9 cellular contexts compared by ENCODE assay signal in genomic region chr5:172910828-172911627, GRCh38. TPM values are rescaled to one million over a fixed set of nuclear protein-coding genes. Genes with fewer than 3 reads are reported as not detected.
DNase-seq lines count a peak whose midpoint lies in the region; ATAC-seq and TF ChIP-seq lines count a peak whose summit lies in the region.
"Had no signal": no experiment of that assay in that cellular context is flagged by ENCODE, and none has a peak within 500 bp of the region (broad histone marks: within the 10 kb centered on the region; RNA-seq: fewer than 3 reads in every experiment).

No MANE protein-coding gene starts in this region.

- TF ChIP-seq CTCF in activated B cell treated with CpG ODN at 0.5 μM for 24 hours (IDR thresholded peaks at IDR 0.05) = no peak

- peaks cover 0 to 10% (median 10%) of the 10 kb centered on the region in 3 donors for H3K4me1 ChIP-seq in skeletal muscle tissue (ENCODE audit: control insufficient read depth in 3 of 3, insufficient read depth in 3 of 3, low read length in 3 of 3)

- CTCF ChIA-PET in activated B cell treated with CpG ODN at 0.5 μM for 24 hours (lab: Charles Lee) = interaction anchor here (0.7 to 1.8 kb wide), 4 partner anchors 22 to 198 kb away, joined by 3 to 7 read pairs (median 6); no protein-coding TSS in a partner anchor

- POLR2A ChIA-PET in activated B cell treated with CpG ODN at 0.5 μM for 24 hours (lab: Charles Lee) = interaction anchor here (0.6 to 3.0 kb wide), 3 partner anchors 29 to 140 kb away, joined by 3 to 17 read pairs (median 3); partner anchors contain the start of gene DUSP1

- peaks cover 25% of the 10 kb centered on the region for H3K4me1 Mint-ChIP-seq in activated B cell treated with CpG ODN at 0.5 μM for 24 hours
- H3K4me1 Mint-ChIP-seq: CD4-positive, CD25-positive, alpha-beta regulatory T cell had no signal

- H3K27ac Mint-ChIP-seq in activated B cell treated with CpG ODN at 0.5 μM for 24 hours = peak overlapping the region; percentile 86
- H3K27ac Mint-ChIP-seq: CD4-positive, CD25-positive, alpha-beta regulatory T cell had no signal

- peaks cover 35% of the 10 kb centered on the region for H3K36me3 Mint-ChIP-seq in activated B cell treated with CpG ODN at 0.5 μM for 24 hours (ENCODE audit: low read depth)

- no peak overlapping the region for H3K4me3 ChIP-seq in skeletal muscle tissue (ENCODE audit: low read length in 3 of 3)

- no peaks in the 10 kb centered on the region for H3K27me3 Mint-ChIP-seq in activated B cell treated with CpG ODN at 0.5 μM for 24 hours
- H3K27me3 Mint-ChIP-seq: CD4-positive, CD25-positive, alpha-beta regulatory T cell had no signal

- H3K9me3 ChIP-seq in skeletal muscle tissue (ENCODE audit: control insufficient read depth in 3 of 3, low read length in 3 of 3) = no peaks in the 10 kb centered on the region

- ATAC-seq in HG03439 (IDR thresholded peaks at IDR 0.05; ENCODE audit: unreplicated experiment) = peak; percentile 31
- peak; percentile 76 for ATAC-seq in activated B cell treated with CpG ODN at 0.5 μM for 24 hours (ENCODE audit: low read depth)
- ATAC-seq in left cardiac atrium = peak; percentile 79 to 87

- intact Hi-C loops in activated B cell treated with CpG ODN at 0.5 μM for 24 hours (cut with micrococcal nuclease) (loop anchor here (1.0 to 5.0 kb wide), 4 partner anchors 21 to 195 kb away; no protein-coding TSS in a partner anchor), left cardiac atrium (cut with DNase I) (no loop called here)

- H3K27me3 ChIP-seq in skeletal muscle tissue (ENCODE audit: control insufficient read depth in 3 of 3, insufficient read depth in 3 of 3, low read length in 3 of 3) = no peaks in the 10 kb centered on the region

- peak overlapping the region; percentile 51 for H3K27ac ChIP-seq in skeletal muscle tissue (ENCODE audit: low read depth, low read length)

- DNase-seq in NCI-H2029 (lab: John Stamatoyannopoulos, UW) = peak; percentile 16
- no peak for DNase-seq in NCI-H2029 treated with DMSO at 0.1 percent for 48 hours (lab: John Stamatoyannopoulos, UW)
- peak; percentile 23 for DNase-seq in activated B cell treated with CpG ODN at 0.5 μM for 24 hours
- peak; percentile 87 for DNase-seq in left cardiac atrium
- no peak for DNase-seq in NCI-H2171 treated with DMSO at 0.1 percent for 48 hours (lab: John Stamatoyannopoulos, UW)
- DNase-seq in NOMO-1 treated with DMSO at 0.1 percent for 48 hours (lab: John Stamatoyannopoulos, UW; ENCODE audit: unreplicated experiment) = no peak

- peak overlapping the region; percentile 25 for H3K4me3 Mint-ChIP-seq in activated B cell treated with CpG ODN at 0.5 μM for 24 hours
- H3K4me3 Mint-ChIP-seq: CD4-positive, CD25-positive, alpha-beta regulatory T cell had no signal

- H3K9me3 Mint-ChIP-seq in activated B cell treated with CpG ODN at 0.5 μM for 24 hours = no peaks in the 10 kb centered on the region
- H3K9me3 Mint-ChIP-seq: CD4-positive, CD25-positive, alpha-beta regulatory T cell had no signal

- H3K9ac ChIP-seq in skeletal muscle tissue (ENCODE audit: low read depth in 1 of 3, low read length in 3 of 3) = no peak overlapping the region

- peaks cover 21 to 28% (median 25%) of the 10 kb centered on the region in 3 donors for H3K36me3 ChIP-seq in skeletal muscle tissue (ENCODE audit: control insufficient read depth in 3 of 3, insufficient read depth in 3 of 3, low read length in 3 of 3)

RNA-seq across cellular contexts. Expression of gene RPL26L1, which starts 48.2 kb away (rescaled TPM):
- total RNA-seq in activated B cell treated with CpG ODN at 0.5 μM for 24 hours (28.3 and 30.1 TPM in 2 replicates), left cardiac atrium (10 to 100 TPM; 22.4 to 22.6 TPM), skeletal muscle tissue (11.5 TPM)

Comparison
In these comparisons a context has a peak if more than half of its experiments do, and no peak if none do; other contexts are left out.
1. DNase-seq: peak in NCI-H2029 (single experiment), activated B cell treated with CpG ODN at 0.5 μM for 24 hours (single experiment) and left cardiac atrium (single experiment); none in NCI-H2029 treated with DMSO at 0.1 percent for 48 hours (single experiment), NCI-H2171 treated with DMSO at 0.1 percent for 48 hours (single experiment) and NOMO-1 treated with DMSO at 0.1 percent for 48 hours (single experiment).
2. ATAC-seq: peak in every context shown above with its lines; median percentile 83 in left cardiac atrium; 76 in activated B cell treated with CpG ODN at 0.5 μM for 24 hours; 31 in HG03439.